1 cellular context compared by ENCODE assay signal in genomic region chr12:56751712-56752598, GRCh38.
A peak's percentile ranks its signal among the peaks of the same experiment; 100 is the strongest.
TF ChIP-seq lines count a peak whose summit lies in the region.

Gene PRIM1, minus strand, starts transcription at chr12:56752323. Its CDS starts 25 bp downstream, at chr12:56752298.

TF ChIP-seq in GM12878, 131 proteins besides CTCF, POLR2A, EP300 and RAD21 (continued from another document and continues in another):
- TF ChIP-seq BCL3 (IDR thresholded peaks at IDR 0.05; ENCODE audit: borderline replicate concordance, insufficient read depth, low read depth, low read length, poor library complexity, severe bottlenecking) (no peak), CREB1 (IDR thresholded peaks at IDR 0.05; ENCODE audit: low read depth) (peak; percentile 62), BMI1 (IDR thresholded peaks at IDR 0.05; ENCODE audit: borderline replicate concordance) (no peak), ZZZ3 (IDR thresholded peaks at IDR 0.05; ENCODE audit: control insufficient read depth, insufficient read length, low read depth) (no peak), SREBF1 (IDR thresholded peaks at IDR 0.05; ENCODE audit: low read length) (peak; percentile 77), ATF3 (IDR thresholded peaks at IDR 0.05; ENCODE audit: borderline replicate concordance, extremely low read depth, low read depth, low read length) (no peak), MYB (IDR thresholded peaks at IDR 0.05; ENCODE audit: borderline replicate concordance, low read depth, low read length) (no peak), STAT3 (IDR thresholded peaks at IDR 0.05; ENCODE audit: low read depth, low read length) (no peak), WRNIP1 (IDR thresholded peaks at IDR 0.05; ENCODE audit: borderline replicate concordance, low read depth, low read length) (no peak), CEBPB (IDR thresholded peaks at IDR 0.05; ENCODE audit: borderline replicate concordance in 1 of 2, low read depth in 2 of 2, low read length in 2 of 2) (no peak), NR2F1 (conservative IDR thresholded peaks at IDR 0.05) (peak; percentile 98), MTA2 (IDR thresholded peaks at IDR 0.05; ENCODE audit: low read depth) (0 out of 2 replicates have a peak, but pooled peaks have one; percentile 35), POLR2AphosphoS5 (IDR thresholded peaks at IDR 0.05; ENCODE audit: low read length) (peak; percentile 77; the same call in 1 of the 2 replicates), PRDM15 (CRISPR knock-in tag; IDR thresholded peaks at IDR 0.05) (no peak), SMC3 (IDR thresholded peaks at IDR 0.05; ENCODE audit: borderline replicate concordance, low read length) (no peak), RBBP5 (conservative IDR thresholded peaks at IDR 0.05) (no peak), ZNF687 (IDR thresholded peaks at IDR 0.05) (peak; percentile 37; the same call in 1 of the 2 replicates), JUNB (IDR thresholded peaks at IDR 0.05) (no peak), ZNF217 (IDR thresholded peaks at IDR 0.05) (no peak), YBX1 (IDR thresholded peaks at IDR 0.05) (no peak), ATF7 (IDR thresholded peaks at IDR 0.05; ENCODE audit: low read depth) (no peak), TCF3 (IDR thresholded peaks at IDR 0.05; ENCODE audit: borderline replicate concordance, insufficient read depth, low read depth, low read length) (0 out of 2 replicates have a peak, but pooled peaks have one; percentile 5), HCFC1 (IDR thresholded peaks at IDR 0.05; ENCODE audit: low read length) (peak; percentile 91), SUPT20H (IDR thresholded peaks at IDR 0.05; ENCODE audit: borderline replicate concordance, control insufficient read depth, low read depth, low read length) (no peak), E4F1 (IDR thresholded peaks at IDR 0.05; ENCODE audit: borderline replicate concordance, partially characterized antibody) (no peak), USF1 (IDR thresholded peaks at IDR 0.05; ENCODE audit: borderline replicate concordance, extremely low read length, insufficient read depth, low read depth, low read length) (no peak), EZH2 (IDR thresholded peaks at IDR 0.05; ENCODE audit: borderline replicate concordance, control insufficient read depth, low read depth, low read length) (no peak), TCF12 (IDR thresholded peaks at IDR 0.05; ENCODE audit: low read depth, low read length) (no peak), IKZF1 (conservative IDR thresholded peaks at IDR 0.05) (peak; percentile 92), CBFB (IDR thresholded peaks at IDR 0.05; ENCODE audit: low read depth) (peak; percentile 76), ZNF384 (IDR thresholded peaks at IDR 0.05; ENCODE audit: borderline replicate concordance, low read depth, low read length) (peak; percentile 82), ZBTB40 (IDR thresholded peaks at IDR 0.05; ENCODE audit: borderline replicate concordance) (peak; percentile 17; the same call in 1 of the 2 replicates), NFIC (IDR thresholded peaks at IDR 0.05; ENCODE audit: low read depth, low read length) (no peak), MEF2B (IDR thresholded peaks at IDR 0.05; ENCODE audit: partially characterized antibody, poor library complexity, severe bottlenecking) (no peak), USF2 (IDR thresholded peaks at IDR 0.05; ENCODE audit: borderline replicate concordance, low read depth, low read length) (no peak), CREM (IDR thresholded peaks at IDR 0.05; ENCODE audit: low read depth) (peak; percentile 27; the same call in 1 of the 2 replicates), RUNX3 (IDR thresholded peaks at IDR 0.05; ENCODE audit: low read length) (peak; percentile 79), IRF4 (IDR thresholded peaks at IDR 0.05; ENCODE audit: low read depth, low read length) (0 out of 2 replicates have a peak, but pooled peaks have one; percentile 11)
